1 cellular context compared by ENCODE assay signal in genomic region chr12:49825971-49826421, GRCh38.
TF ChIP-seq lines count a peak whose summit lies in the region.

No MANE protein-coding gene starts in this region.

TF ChIP-seq in neural cell, 6 proteins besides CTCF, POLR2A, EP300 and RAD21 (continued from another document):
- TF ChIP-seq REST (IDR thresholded peaks at IDR 0.05; ENCODE audit: borderline replicate concordance) = no peak
- no peak for TF ChIP-seq MXI1 (conservative IDR thresholded peaks at IDR 0.05; ENCODE audit: poor library complexity, severe bottlenecking)
- TF ChIP-seq POLR2AphosphoS5 (IDR thresholded peaks at IDR 0.05) = no peak
- no peak for TF ChIP-seq SMC3 (conservative IDR thresholded peaks at IDR 0.05; ENCODE audit: poor library complexity)
